In the genomic region with DNA sequence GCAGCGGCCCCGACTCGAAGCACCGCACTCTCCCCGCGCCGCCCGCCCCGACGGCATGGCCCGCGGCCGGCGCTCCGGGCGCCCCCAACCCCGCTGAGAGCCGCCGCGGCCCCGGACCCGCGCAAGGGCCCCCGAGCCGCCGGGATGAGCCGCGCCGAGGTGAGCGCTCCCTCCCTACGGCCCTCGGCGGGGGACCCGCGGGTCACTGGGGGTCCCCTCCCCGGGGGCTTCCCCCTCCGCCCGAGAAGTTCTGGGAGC, we compare ENCODE assay signal across 8 cellular contexts. TPM values are rescaled to one million over a fixed set of nuclear protein-coding genes. Genes with fewer than 3 reads are reported as not detected.
DNase-seq lines count a peak whose midpoint lies in the region; ATAC-seq and TF ChIP-seq lines count a peak whose summit lies in the region.

No MANE protein-coding gene starts in this region.

- H3K27ac ChIP-seq in body of pancreas, result peak overlapping the region; percentile 99 to 100 (median 100)

- no peak for TF ChIP-seq POLR2A in body of pancreas (IDR thresholded peaks at IDR 0.05)

- DNase-seq in GM12864 (ENCODE audit: low read depth), result no peak
- no peak for DNase-seq in body of pancreas
- no peak for DNase-seq in activated gamma-delta T cell (lab: John Stamatoyannopoulos, UW)
- no peak for DNase-seq in HuH-7 (ENCODE audit: low spot score)

- WGBS in body of pancreas, 2 donors, result 1% methylated on average over 17 of the region's 38 CpGs; no CpG with 5 or more reads in 1 of the 2 donors

- no peak for TF ChIP-seq CTCF in GM12864 (IDR thresholded peaks at IDR 0.05; ENCODE audit: low read depth, low read length, missing control alignments)
- TF ChIP-seq CTCF in body of pancreas (IDR thresholded peaks at IDR 0.05), result no peak

- H3K4me1 ChIP-seq in body of pancreas (peaks cover 19% of the 10 kb centered on the region), mucosa of stomach (ENCODE audit: control insufficient read depth, insufficient read depth, low read length) (peaks cover 11% of the 10 kb centered on the region)

- H3K4me3 ChIP-seq in GM12864 (ENCODE audit: low read depth, low read length) (peak overlapping the region; percentile 62), body of pancreas (peak overlapping the region; percentile 48 to 59), mucosa of stomach (ENCODE audit: low read length) (no peak overlapping the region)

- ATAC-seq in HG03045 (IDR thresholded peaks at IDR 0.05; ENCODE audit: unreplicated experiment) (peak; percentile 9), body of pancreas (no peak), HG02938 (IDR thresholded peaks at IDR 0.05; ENCODE audit: unreplicated experiment) (no peak), HG02884 (IDR thresholded peaks at IDR 0.05; ENCODE audit: unreplicated experiment) (no peak)

- intact Hi-C loops in body of pancreas (cut with DNase I), result no loop called here

- no peaks in the 10 kb centered on the region for H3K9me3 ChIP-seq in body of pancreas
- H3K9me3 ChIP-seq in mucosa of stomach (ENCODE audit: control insufficient read depth, low read length), result no peaks in the 10 kb centered on the region

- no peaks in the 10 kb centered on the region for H3K36me3 ChIP-seq in body of pancreas (replicated peaks in 1 of 2; ENCODE audit: insufficient read depth in 1 of 2, low read depth in 2 of 2)
- no peaks in the 10 kb centered on the region for H3K36me3 ChIP-seq in mucosa of stomach (ENCODE audit: control insufficient read depth, insufficient read depth, low read length)

- H3K27me3 ChIP-seq in body of pancreas (no peaks in the 10 kb centered on the region), mucosa of stomach (ENCODE audit: control insufficient read depth, insufficient read depth, low read length) (peaks cover 29% of the 10 kb centered on the region)

- peak overlapping the region; percentile 73 for H3K9ac ChIP-seq in mucosa of stomach (ENCODE audit: low read length)

RNA-seq across cellular contexts. Expression of a gene that starts 0.8 kb away (rescaled TPM):
- 10 to 100 TPM; 11.2 to 15.3 TPM for total RNA-seq in body of pancreas

RNA-seq across cellular contexts. Expression of a gene that starts 56.4 kb away (rescaled TPM):
- total RNA-seq in body of pancreas, result 10 to 100 TPM in 1 of 2 donors, 1 to 10 TPM in 1; 6.3 to 11.4 TPM
